Comparison of ENCODE assay signal across 15 cellular contexts in the genomic region with DNA sequence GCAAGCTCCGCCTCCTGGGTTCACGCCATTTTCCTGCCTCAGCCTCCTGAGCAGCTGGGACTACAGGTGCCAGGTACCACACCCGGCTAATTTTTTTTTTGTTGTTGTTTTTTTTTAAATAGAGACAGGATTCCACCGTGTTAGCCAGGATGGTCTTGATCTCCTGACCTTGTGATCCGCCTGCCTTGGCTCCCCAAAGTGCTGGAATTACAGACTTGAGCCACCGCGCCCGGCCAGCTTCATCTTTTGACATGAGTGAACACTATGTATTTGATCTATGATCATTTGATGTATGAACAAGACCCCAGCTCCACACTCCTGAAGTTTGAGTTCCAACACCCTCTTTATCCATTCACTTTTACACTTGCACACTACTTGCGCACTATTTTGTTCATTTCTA. TPM values are rescaled to one million over a fixed set of nuclear protein-coding genes. Genes with fewer than 3 reads are reported as not detected.
A peak's percentile ranks its signal among the peaks of the same experiment; 100 is the strongest.
DNase-seq lines count a peak whose midpoint lies in the region; ATAC-seq and TF ChIP-seq lines count a peak whose summit lies in the region.
"Had no signal": no experiment of that assay in that cellular context is flagged by ENCODE, and none has a peak within 500 bp of the region (broad histone marks: within the 10 kb centered on the region; RNA-seq: fewer than 3 reads in every experiment).

No MANE protein-coding gene starts in this region.

- H3K27me3 ChIP-seq in Caco-2 (replicated peaks; ENCODE audit: control insufficient read depth, insufficient read depth, low read length) = no peaks in the 10 kb centered on the region
- H3K27me3 ChIP-seq: MG63 had no signal

- POLR2A ChIA-PET in Caco-2 (lab: Charles Lee) = interaction anchor here (0.5 kb wide), 1 partner anchor 239 kb away, joined by 10 read pairs; no protein-coding TSS in a partner anchor

- intact Hi-C loops in Caco-2 (cut with micrococcal nuclease; ENCODE audit: unreplicated experiment) (no loop called here), natural killer cell (cut with micrococcal nuclease) (no loop called here)

- H3K9me3 Mint-ChIP-seq in Caco-2 (ENCODE audit: unreplicated experiment) (peaks cover 20% of the 10 kb centered on the region), natural killer cell (no peaks in the 10 kb centered on the region)
- H3K9me3 Mint-ChIP-seq in central memory CD8-positive, alpha-beta T cell = peaks cover 7% of the 10 kb centered on the region

- H3K9me3 ChIP-seq in Caco-2 = peaks cover 4% of the 10 kb centered on the region; the same call in 1 of the 2 replicates
- H3K9me3 ChIP-seq: MG63 had no signal

- BruUV-seq in Caco-2 (replicated peaks; lab: Mats Ljungman, UMichigan) = no TSS peak

- no peak overlapping the region for H3K4me3 ChIP-seq in Caco-2 (ENCODE audit: low read depth, low read length)
- H3K4me3 ChIP-seq: MG63 had no signal

- peaks cover 23% of the 10 kb centered on the region for H3K4me1 ChIP-seq in Caco-2

- CTCF ChIA-PET in Caco-2 (lab: Charles Lee) = interaction anchor here (0.7 kb wide), 1 partner anchor 31 kb away, joined by 3 read pairs; no protein-coding TSS in a partner anchor

- no peak for ATAC-seq in central memory CD8-positive, alpha-beta T cell (replicated peaks; ENCODE audit: extremely low read depth, poor library complexity, severe bottlenecking)
- ATAC-seq in natural killer cell = no peak

- TF ChIP-seq CTCF in Caco-2 (IDR thresholded peaks at IDR 0.05; ENCODE audit: insufficient read depth in 1 of 2, low read depth in 1 of 2, low read length in 1 of 2, severe bottlenecking in 1 of 2, unreplicated experiment in 1 of 2) = no peak
- no peak for TF ChIP-seq CTCF in natural killer cell (IDR thresholded peaks at IDR 0.05)

- no peaks in the 10 kb centered on the region for H3K27me3 Mint-ChIP-seq in Caco-2 (ENCODE audit: insufficient read depth, unreplicated experiment)
- no peaks in the 10 kb centered on the region for H3K27me3 Mint-ChIP-seq in central memory CD8-positive, alpha-beta T cell
- H3K27me3 Mint-ChIP-seq in natural killer cell (ENCODE audit: low read depth in 2 of 2) = peaks cover 0 to 4% of the 10 kb centered on the region in 2 donors

- H3K4me3 Mint-ChIP-seq in Caco-2 (ENCODE audit: unreplicated experiment) = no peak overlapping the region
- no peak overlapping the region for H3K4me3 Mint-ChIP-seq in central memory CD8-positive, alpha-beta T cell
- no peak overlapping the region for H3K4me3 Mint-ChIP-seq in natural killer cell

- DNase-seq in activated CD8-positive, alpha-beta memory T cell treated with anti-CD3 and anti-CD28 coated beads, Interleukin-2, amount 50 U/mL, for 48 hours = peak; percentile 22
- DNase-seq in activated CD8-positive, alpha-beta memory T cell treated with anti-CD3 and anti-CD28 coated beads, Interleukin-2, amount 50 U/mL, for 4 hours = no peak
- DNase-seq in Caco-2 (no peak), natural killer cell (no peak), NCI-H1105 treated with DMSO at 0.1 percent for 48 hours (lab: John Stamatoyannopoulos, UW) (no peak), A172 (ENCODE audit: low spot score) (no peak), NCI-H2107 treated with DMSO at 0.1 percent for 48 hours (lab: John Stamatoyannopoulos, UW; ENCODE audit: unreplicated experiment) (no peak)
- no peak for DNase-seq in central memory CD8-positive, alpha-beta T cell (ENCODE audit: low spot score in 2 of 2)
- DNase-seq: H7; MG63; NCI-H1092; NCI-H1694 treated with DMSO at 0.1 percent for 48 hours; NCI-H446 treated with DMSO at 0.1 percent for 48 hours; NK-92 treated with Interleukin-12 subunit alpha and Interleukin-12 subunit beta, amount 100 ng/mL, for 24 hours; SHP77 had no signal

- H3K27ac Mint-ChIP-seq in Caco-2 (ENCODE audit: unreplicated experiment) (peak overlapping the region; percentile 24), natural killer cell (peak overlapping the region; percentile 87 to 99)
- peak overlapping the region; percentile 99 for H3K27ac Mint-ChIP-seq in central memory CD8-positive, alpha-beta T cell (ENCODE audit: low read depth)

- H3K36me3 Mint-ChIP-seq in Caco-2 (ENCODE audit: insufficient read depth, unreplicated experiment) = no peaks in the 10 kb centered on the region
- H3K36me3 Mint-ChIP-seq in central memory CD8-positive, alpha-beta T cell (ENCODE audit: insufficient read depth) = peaks cover 15% of the 10 kb centered on the region
- H3K36me3 Mint-ChIP-seq in natural killer cell = no peaks in the 10 kb centered on the region

- no peaks in the 10 kb centered on the region; the same call in 1 of the 2 replicates for H3K36me3 ChIP-seq in Caco-2 (ENCODE audit: control insufficient read depth, insufficient read depth, low read length)
- H3K36me3 ChIP-seq: MG63 had no signal

- H3K4me1 Mint-ChIP-seq in Caco-2 (ENCODE audit: low read depth, unreplicated experiment) (peaks cover 35% of the 10 kb centered on the region), natural killer cell (peaks cover 40 to 58% of the 10 kb centered on the region in 2 donors)
- peaks cover 45% of the 10 kb centered on the region for H3K4me1 Mint-ChIP-seq in central memory CD8-positive, alpha-beta T cell

RNA-seq across cellular contexts. Expression of a gene that starts 43.4 kb away (rescaled TPM):
- total RNA-seq in Caco-2 (2022) = 25.3 and 26.2 TPM in 2 replicates
- total RNA-seq in natural killer cell = 10 to 100 TPM; 32.9 to 58.8 (median 57.1) TPM
- total RNA-seq in A172 (2014; rRNA removed; shearing (Covaris generic)) = 22.4 and 26.1 TPM in 2 replicates

Comparison
In these comparisons a context has a peak if more than half of its experiments do, and no peak if none do; other contexts are left out.
1. H3K27ac Mint-ChIP-seq: peak in every context shown above with its lines; median percentile 99 in central memory CD8-positive, alpha-beta T cell; 93 in natural killer cell; 24 in Caco-2.